In genomic region chr11:71324788-71325417, GRCh38 we compare ENCODE assay signal across 17 cellular contexts.
DNase-seq lines count a peak whose midpoint lies in the region; ATAC-seq and TF ChIP-seq lines count a peak whose summit lies in the region.
"Had no signal": no experiment of that assay in that cellular context is flagged by ENCODE, and none has a peak within 500 bp of the region (broad histone marks: within the 10 kb centered on the region; RNA-seq: fewer than 3 reads in every experiment).

No MANE protein-coding gene starts in this region.

- H3K27me3 Mint-ChIP-seq in nephron progenitor cell (ENCODE audit: low read depth, poor library complexity), result peaks cover 27% of the 10 kb centered on the region
- H3K27me3 Mint-ChIP-seq: CD4-positive, CD25-positive, alpha-beta regulatory T cell had no signal

- H3K36me3 Mint-ChIP-seq in nephron progenitor cell (ENCODE audit: low read depth), result no peaks in the 10 kb centered on the region
- H3K36me3 Mint-ChIP-seq: CD4-positive, CD25-positive, alpha-beta regulatory T cell; CD8-positive, alpha-beta memory T cell had no signal

- no peak overlapping the region for H3K4me3 Mint-ChIP-seq in nephron progenitor cell
- H3K4me3 Mint-ChIP-seq: CD8-positive, alpha-beta memory T cell had no signal

- H3K27ac Mint-ChIP-seq in nephron progenitor cell, result peak overlapping the region; percentile 22
- H3K27ac Mint-ChIP-seq: CD4-positive, CD25-positive, alpha-beta regulatory T cell had no signal

- peaks cover 3% of the 10 kb centered on the region for H3K9me3 Mint-ChIP-seq in nephron progenitor cell

- peaks cover 13% of the 10 kb centered on the region for H3K4me1 Mint-ChIP-seq in nephron progenitor cell
- H3K4me1 Mint-ChIP-seq: CD4-positive, CD25-positive, alpha-beta regulatory T cell; CD8-positive, alpha-beta memory T cell had no signal

- H3K36me3 ChIP-seq in RWPE2 (ENCODE audit: low read depth) (no peaks in the 10 kb centered on the region), spleen (no peaks in the 10 kb centered on the region)
- H3K36me3 ChIP-seq: BE2C, HAP-1 had no signal

- 79 to 88% (median 85%) methylated on average over 13 of the region's 13 CpGs for WGBS in spleen, 5 donors

- TF ChIP-seq POLR2A in spleen (IDR thresholded peaks at IDR 0.05), result no peak

- intact Hi-C loops in cardiac septum (cut with DNase I), result no loop called here
- intact Hi-C loops in left ventricle myocardium superior (cut with micrococcal nuclease), result no loop called here
- intact Hi-C loops in spleen (cut with DNase I; ENCODE audit: low total_unique reads), result no loop called here

- H3K27ac ChIP-seq in RWPE2 (ENCODE audit: poor library complexity, severe bottlenecking) (no peak overlapping the region), spleen (no peak overlapping the region)
- H3K27ac ChIP-seq: GM23248, HL-60 had no signal

- H3K4me1 ChIP-seq in RWPE2 (ENCODE audit: insufficient read depth, poor library complexity, severe bottlenecking) (no peaks in the 10 kb centered on the region), spleen (no peaks in the 10 kb centered on the region)
- H3K4me1 ChIP-seq: BE2C, Caco-2, HAP-1 had no signal

- no peaks in the 10 kb centered on the region for H3K27me3 ChIP-seq in RWPE2 (ENCODE audit: insufficient read depth, poor library complexity, severe bottlenecking)
- peaks cover 0 to 4% (median 0%) of the 10 kb centered on the region in 7 donors for H3K27me3 ChIP-seq in spleen (replicated peaks in 1 of 7)
- H3K27me3 ChIP-seq: BE2C had no signal

- ATAC-seq in left ventricle myocardium superior (no peak), RWPE2 (ENCODE audit: low read depth) (no peak), left lobe of liver (no peak)

- TF ChIP-seq CTCF in RWPE2 (IDR thresholded peaks at IDR 0.05; ENCODE audit: poor library complexity, severe bottlenecking) (no peak), nephron progenitor cell (IDR thresholded peaks at IDR 0.05) (no peak), spleen (IDR thresholded peaks at IDR 0.05 in 8 of 11, conservative IDR thresholded peaks at IDR 0.05 in 3 of 11) (no peak)

- no peak overlapping the region for H3K4me3 ChIP-seq in RWPE2 (ENCODE audit: severe bottlenecking)
- no peak overlapping the region for H3K4me3 ChIP-seq in spleen
- H3K4me3 ChIP-seq: GM23248, HAP-1 had no signal

- no peaks in the 10 kb centered on the region for H3K9me3 ChIP-seq in RWPE2 (ENCODE audit: severe bottlenecking)
- H3K9me3 ChIP-seq in spleen, result peaks cover 0 to 5% (median under 1%) of the 10 kb centered on the region in 8 donors
- H3K9me3 ChIP-seq: BE2C, Caco-2, HAP-1 had no signal

- DNase-seq in cardiac septum (ENCODE audit: low spot score) (peak; percentile 39), left ventricle myocardium superior (no peak), RWPE2 (ENCODE audit: low spot score) (peak; percentile 23), nephron progenitor cell (no peak), spleen (peak; percentile 41), left lobe of liver (ENCODE audit: low spot score) (no peak), NCI-H69 (lab: John Stamatoyannopoulos, UW) (no peak), GM19240 (ENCODE audit: insufficient read length, low spot score) (no peak)
- DNase-seq: BE2C; C1 segment of cervical spinal cord; CD4-positive, CD25-positive, alpha-beta regulatory T cell; CD8-positive, alpha-beta memory T cell; GM23248; IMR-90 had no signal

Comparison
In these comparisons a context has a peak if more than half of its experiments do, and no peak if none do; other contexts are left out.
1. DNase-seq: peak in cardiac septum (single experiment), RWPE2 (single experiment) and spleen (single experiment); none in left ventricle myocardium superior (single experiment), nephron progenitor cell (single experiment), left lobe of liver (single experiment), NCI-H69 (single experiment) and GM19240 (single experiment).